In the genomic region with DNA sequence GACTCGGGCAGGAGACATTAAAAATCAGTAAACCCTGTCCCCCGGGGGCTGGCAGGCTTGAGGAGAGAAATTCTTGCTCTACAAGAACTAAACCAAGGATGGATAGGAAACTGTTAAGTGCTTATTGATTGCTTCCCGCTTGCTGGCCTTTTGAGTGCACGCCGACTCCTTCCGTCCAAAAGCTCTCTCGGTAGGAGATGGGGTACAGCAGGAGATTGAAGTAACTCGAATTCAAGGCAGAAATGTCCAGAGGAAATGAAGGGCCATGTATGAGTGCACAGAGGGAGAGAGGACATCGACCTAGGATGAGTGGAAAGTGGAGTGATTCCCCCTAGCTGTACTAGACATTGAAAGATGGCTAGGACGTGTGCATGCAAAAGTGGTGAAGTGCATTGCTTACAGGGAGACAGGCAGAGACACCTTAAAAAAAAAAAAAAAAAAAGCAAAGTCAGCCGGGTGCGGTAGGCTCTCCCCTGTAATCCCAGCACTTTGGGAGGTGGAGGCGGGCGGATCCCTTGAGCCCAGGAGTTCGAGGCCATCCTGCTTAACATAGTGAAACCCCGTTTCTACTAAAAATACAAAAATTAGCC, we compare ENCODE assay signal across 8 cellular contexts. TPM values are rescaled to one million over a fixed set of nuclear protein-coding genes. Genes with fewer than 3 reads are reported as not detected.
A peak's percentile ranks its signal among the peaks of the same experiment; 100 is the strongest.
DNase-seq lines count a peak whose midpoint lies in the region; FAIRE-seq and TF ChIP-seq lines count a peak whose summit lies in the region.

No MANE protein-coding gene starts in this region.

- H2AFZ ChIP-seq in KMS-11 (ENCODE audit: low read depth), result peak overlapping the region; percentile 99
- peak overlapping the region; percentile 70 for H2AFZ ChIP-seq in astrocyte (ENCODE audit: low read depth, low read length)

- no peaks in the 10 kb centered on the region for H3K36me3 Mint-ChIP-seq in astrocyte (ENCODE audit: low read depth, unreplicated experiment)

- H3K27ac ChIP-seq in KMS-11 (no peak overlapping the region), astrocyte (ENCODE audit: low read depth, low read length) (peak overlapping the region; percentile 84), skin epidermis (peak overlapping the region in 19 of 21 experiments; percentile 40 to 94 (median 84))

- H3K4me3 Mint-ChIP-seq in astrocyte (ENCODE audit: unreplicated experiment), result peak overlapping the region; percentile 99

- no peak for TF ChIP-seq CTCF in KMS-11 (conservative IDR thresholded peaks at IDR 0.05; ENCODE audit: low read depth, low read length)
- TF ChIP-seq CTCF in astrocyte (IDR thresholded peaks at IDR 0.05; ENCODE audit: insufficient read depth, low read depth, low read length), result no peak

- H3K9ac ChIP-seq in KMS-11 (peak overlapping the region; percentile 59; the same call in 1 of the 2 replicates), astrocyte (ENCODE audit: low read length) (peak overlapping the region; percentile 94)

- H3K4me1 ChIP-seq in KMS-11 (ENCODE audit: low read depth, poor library complexity, severe bottlenecking) (peaks cover 13% of the 10 kb centered on the region), astrocyte (ENCODE audit: insufficient read depth, low read length) (peaks cover 33% of the 10 kb centered on the region)

- no peaks in the 10 kb centered on the region for H3K79me2 ChIP-seq in KMS-11 (ENCODE audit: insufficient read depth, low read depth)
- peaks cover 58% of the 10 kb centered on the region for H3K79me2 ChIP-seq in astrocyte (ENCODE audit: insufficient read depth, low read length)

- H3K4me2 ChIP-seq in KMS-11, result peak overlapping the region; percentile 78
- peak overlapping the region; percentile 98 for H3K4me2 ChIP-seq in astrocyte (ENCODE audit: low read length)

- no peaks in the 10 kb centered on the region for H4K20me1 ChIP-seq in KMS-11 (ENCODE audit: insufficient read depth)
- peaks cover 22% of the 10 kb centered on the region for H4K20me1 ChIP-seq in astrocyte (ENCODE audit: insufficient read depth, low read length)

- FAIRE-seq in astrocyte (lab: Jason Lieb, UNC), result peak; percentile 9

- H3K9me3 Mint-ChIP-seq in astrocyte (ENCODE audit: unreplicated experiment), result no peaks in the 10 kb centered on the region

- no peaks in the 10 kb centered on the region for H3K9me3 ChIP-seq in astrocyte (ENCODE audit: insufficient read depth, low read depth, low read length)

- peak; percentile 57 for DNase-seq in EL
- DNase-seq in astrocyte (ENCODE audit: low read depth), result no peak
- DNase-seq in H4 (ENCODE audit: low spot score), result no peak
- no peak for DNase-seq in OCI-M1 (lab: John Stamatoyannopoulos, UW)
- no peak for DNase-seq in iPS-NIHi7 (ENCODE audit: extremely low spot score)

- H3K27me3 ChIP-seq in KMS-11 (ENCODE audit: insufficient read depth, low read depth) (no peaks in the 10 kb centered on the region), astrocyte (ENCODE audit: insufficient read depth, low read length) (no peaks in the 10 kb centered on the region)

- no peak overlapping the region for H3K4me3 ChIP-seq in KMS-11 (IDR thresholded peaks at IDR 0.05; ENCODE audit: insufficient read depth, low read depth, low read length)
- H3K4me3 ChIP-seq in astrocyte (ENCODE audit: insufficient read depth, low read depth, low read length), result peak overlapping the region; percentile 86
- H3K4me3 ChIP-seq in iPS-11a (ENCODE audit: low read depth, low read length), result peak overlapping the region; percentile 78
- H3K4me3 ChIP-seq in skin epidermis, result peak overlapping the region; percentile 74 to 97 (median 84)

- no peaks in the 10 kb centered on the region for H3K27me3 Mint-ChIP-seq in astrocyte (ENCODE audit: low read depth, unreplicated experiment)

- H3K36me3 ChIP-seq in KMS-11 (ENCODE audit: insufficient read depth), result no peaks in the 10 kb centered on the region
- no peaks in the 10 kb centered on the region for H3K36me3 ChIP-seq in astrocyte (ENCODE audit: insufficient read depth, low read length)

- peak overlapping the region; percentile 88 for H3K27ac Mint-ChIP-seq in astrocyte (ENCODE audit: unreplicated experiment)

- H3K4me1 Mint-ChIP-seq in astrocyte (ENCODE audit: low read depth, unreplicated experiment), result peaks cover 29% of the 10 kb centered on the region

RNA-seq across cellular contexts. Expression of a gene that starts 1.0 kb away (rescaled TPM):
- total RNA-seq in astrocyte, result 21.6 and 25.1 TPM in 2 replicates
- total RNA-seq in H4 (2014; rRNA removed; shearing (Covaris generic)), result 14.3 and 16.7 TPM in 2 replicates
